Comparison of ENCODE assay signal across 1 cellular context in genomic region chr11:67240575-67241389, GRCh38.
TF ChIP-seq lines count a peak whose summit lies in the region.

No MANE protein-coding gene starts in this region.

TF ChIP-seq in HepG2, 621 proteins besides CTCF, POLR2A, EP300 and RAD21 (continued from another document and continues in another):
- TF ChIP-seq, protein P1, sequence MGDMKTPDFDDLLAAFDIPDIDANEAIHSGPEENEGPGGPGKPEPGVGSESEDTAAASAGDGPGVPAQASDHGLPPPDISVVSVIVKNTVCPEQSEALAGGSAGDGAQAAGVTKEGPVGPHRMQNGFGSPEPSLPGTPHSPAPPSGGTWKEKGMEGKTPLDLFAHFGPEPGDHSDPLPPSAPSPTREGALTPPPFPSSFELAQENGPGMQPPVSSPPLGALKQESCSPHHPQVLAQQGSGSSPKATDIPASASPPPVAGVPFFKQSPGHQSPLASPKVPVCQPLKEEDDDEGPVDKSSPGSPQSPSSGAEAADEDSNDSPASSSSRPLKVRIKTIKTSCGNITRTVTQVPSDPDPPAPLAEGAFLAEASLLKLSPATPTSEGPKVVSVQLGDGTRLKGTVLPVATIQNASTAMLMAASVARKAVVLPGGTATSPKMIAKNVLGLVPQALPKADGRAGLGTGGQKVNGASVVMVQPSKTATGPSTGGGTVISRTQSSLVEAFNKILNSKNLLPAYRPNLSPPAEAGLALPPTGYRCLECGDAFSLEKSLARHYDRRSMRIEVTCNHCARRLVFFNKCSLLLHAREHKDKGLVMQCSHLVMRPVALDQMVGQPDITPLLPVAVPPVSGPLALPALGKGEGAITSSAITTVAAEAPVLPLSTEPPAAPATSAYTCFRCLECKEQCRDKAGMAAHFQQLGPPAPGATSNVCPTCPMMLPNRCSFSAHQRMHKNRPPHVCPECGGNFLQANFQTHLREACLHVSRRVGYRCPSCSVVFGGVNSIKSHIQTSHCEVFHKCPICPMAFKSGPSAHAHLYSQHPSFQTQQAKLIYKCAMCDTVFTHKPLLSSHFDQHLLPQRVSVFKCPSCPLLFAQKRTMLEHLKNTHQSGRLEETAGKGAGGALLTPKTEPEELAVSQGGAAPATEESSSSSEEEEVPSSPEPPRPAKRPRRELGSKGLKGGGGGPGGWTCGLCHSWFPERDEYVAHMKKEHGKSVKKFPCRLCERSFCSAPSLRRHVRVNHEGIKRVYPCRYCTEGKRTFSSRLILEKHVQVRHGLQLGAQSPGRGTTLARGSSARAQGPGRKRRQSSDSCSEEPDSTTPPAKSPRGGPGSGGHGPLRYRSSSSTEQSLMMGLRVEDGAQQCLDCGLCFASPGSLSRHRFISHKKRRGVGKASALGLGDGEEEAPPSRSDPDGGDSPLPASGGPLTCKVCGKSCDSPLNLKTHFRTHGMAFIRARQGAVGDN (CRISPR knock-in tag; IDR thresholded peaks at IDR 0.05) = no peak
- no peak for TF ChIP-seq ZFP1 (CRISPR knock-in tag; IDR thresholded peaks at IDR 0.05)
- no peak for TF ChIP-seq HMG20A (CRISPR knock-in tag; IDR thresholded peaks at IDR 0.05; ENCODE audit: borderline replicate concordance)
- no peak for TF ChIP-seq PBX3 (CRISPR knock-in tag; IDR thresholded peaks at IDR 0.05; ENCODE audit: borderline replicate concordance)
- TF ChIP-seq HDAC2 (CRISPR knock-in tag; IDR thresholded peaks at IDR 0.05) = 0 out of 2 replicates have a peak, but pooled peaks have one; percentile 20
- TF ChIP-seq, protein P2, sequence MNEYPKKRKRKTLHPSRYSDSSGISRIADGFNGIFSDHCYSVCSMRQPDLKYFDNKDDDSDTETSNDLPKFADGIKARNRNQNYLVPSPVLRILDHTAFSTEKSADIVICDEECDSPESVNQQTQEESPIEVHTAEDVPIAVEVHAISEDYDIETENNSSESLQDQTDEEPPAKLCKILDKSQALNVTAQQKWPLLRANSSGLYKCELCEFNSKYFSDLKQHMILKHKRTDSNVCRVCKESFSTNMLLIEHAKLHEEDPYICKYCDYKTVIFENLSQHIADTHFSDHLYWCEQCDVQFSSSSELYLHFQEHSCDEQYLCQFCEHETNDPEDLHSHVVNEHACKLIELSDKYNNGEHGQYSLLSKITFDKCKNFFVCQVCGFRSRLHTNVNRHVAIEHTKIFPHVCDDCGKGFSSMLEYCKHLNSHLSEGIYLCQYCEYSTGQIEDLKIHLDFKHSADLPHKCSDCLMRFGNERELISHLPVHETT (CRISPR knock-in tag; conservative IDR thresholded peaks at IDR 0.05) = no peak
- TF ChIP-seq KMT2A (CRISPR knock-in tag; IDR thresholded peaks at IDR 0.05) = peak; percentile 35; the same call in 1 of the 2 replicates
- TF ChIP-seq ARID2 (CRISPR knock-in tag; IDR thresholded peaks at IDR 0.05; ENCODE audit: borderline replicate concordance) = 0 out of 2 replicates have a peak, but pooled peaks have one; percentile 46
- no peak for TF ChIP-seq ZNF644 (CRISPR knock-in tag; IDR thresholded peaks at IDR 0.05; ENCODE audit: low read depth)
- no peak for TF ChIP-seq MIXL1 (CRISPR knock-in tag; IDR thresholded peaks at IDR 0.05)
- TF ChIP-seq ZNF136 (CRISPR knock-in tag; IDR thresholded peaks at IDR 0.05; ENCODE audit: low read depth) = 0 out of 2 replicates have a peak, but pooled peaks have one; percentile 11
- TF ChIP-seq ZNF44 (CRISPR knock-in tag; IDR thresholded peaks at IDR 0.05) = no peak
- 0 out of 2 replicates have a peak, but pooled peaks have one; percentile 65 for TF ChIP-seq ZNF740 (CRISPR knock-in tag; IDR thresholded peaks at IDR 0.05)
- TF ChIP-seq STAT5B (CRISPR knock-in tag; IDR thresholded peaks at IDR 0.05) = no peak
- TF ChIP-seq MEIS2 (CRISPR knock-in tag; IDR thresholded peaks at IDR 0.05) = peak; percentile 23; the same call in 1 of the 2 replicates
- no peak for TF ChIP-seq SOX6 (IDR thresholded peaks at IDR 0.05)
- TF ChIP-seq SOX6 (CRISPR knock-in tag; IDR thresholded peaks at IDR 0.05) = peak; percentile 41; the same call in 1 of the 2 replicates
- TF ChIP-seq ASH2L (IDR thresholded peaks at IDR 0.05; ENCODE audit: insufficient read length, low read depth, low read length) = peak; percentile 25
- TF ChIP-seq, protein P3, sequence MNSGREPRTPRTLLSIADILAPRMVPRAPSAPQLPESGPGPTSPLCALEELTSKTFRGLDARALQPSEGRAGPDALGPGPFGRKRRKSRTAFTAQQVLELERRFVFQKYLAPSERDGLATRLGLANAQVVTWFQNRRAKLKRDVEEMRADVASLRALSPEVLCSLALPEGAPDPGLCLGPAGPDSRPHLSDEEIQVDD (CRISPR knock-in tag; IDR thresholded peaks at IDR 0.05; ENCODE audit: borderline replicate concordance) = no peak
- no peak for TF ChIP-seq NR1H2 (CRISPR knock-in tag; IDR thresholded peaks at IDR 0.05; ENCODE audit: borderline replicate concordance, low read depth)
- TF ChIP-seq THAP7 (CRISPR knock-in tag; IDR thresholded peaks at IDR 0.05) = no peak
- peak; percentile 61; the same call in 1 of the 2 replicates for TF ChIP-seq TARDBP (CRISPR knock-in tag; IDR thresholded peaks at IDR 0.05)
- TF ChIP-seq SETDB1 (CRISPR knock-in tag; IDR thresholded peaks at IDR 0.05; ENCODE audit: borderline replicate concordance) = no peak
- no peak for TF ChIP-seq POGZ (CRISPR knock-in tag; IDR thresholded peaks at IDR 0.05)
- peak; percentile 27; the same call in 1 of the 2 replicates for TF ChIP-seq ZSCAN31 (CRISPR knock-in tag; IDR thresholded peaks at IDR 0.05; ENCODE audit: low read depth)
- no peak for TF ChIP-seq ZNF253 (CRISPR knock-in tag; IDR thresholded peaks at IDR 0.05; ENCODE audit: borderline replicate concordance)
- TF ChIP-seq, protein P4, sequence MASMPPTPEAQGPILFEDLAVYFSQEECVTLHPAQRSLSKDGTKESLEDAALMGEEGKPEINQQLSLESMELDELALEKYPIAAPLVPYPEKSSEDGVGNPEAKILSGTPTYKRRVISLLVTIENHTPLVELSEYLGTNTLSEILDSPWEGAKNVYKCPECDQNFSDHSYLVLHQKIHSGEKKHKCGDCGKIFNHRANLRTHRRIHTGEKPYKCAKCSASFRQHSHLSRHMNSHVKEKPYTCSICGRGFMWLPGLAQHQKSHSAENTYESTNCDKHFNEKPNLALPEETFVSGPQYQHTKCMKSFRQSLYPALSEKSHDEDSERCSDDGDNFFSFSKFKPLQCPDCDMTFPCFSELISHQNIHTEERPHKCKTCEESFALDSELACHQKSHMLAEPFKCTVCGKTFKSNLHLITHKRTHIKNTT (CRISPR knock-in tag; IDR thresholded peaks at IDR 0.05) = no peak
- no peak for TF ChIP-seq DR1 (CRISPR knock-in tag; IDR thresholded peaks at IDR 0.05)
- TF ChIP-seq, protein P5, sequence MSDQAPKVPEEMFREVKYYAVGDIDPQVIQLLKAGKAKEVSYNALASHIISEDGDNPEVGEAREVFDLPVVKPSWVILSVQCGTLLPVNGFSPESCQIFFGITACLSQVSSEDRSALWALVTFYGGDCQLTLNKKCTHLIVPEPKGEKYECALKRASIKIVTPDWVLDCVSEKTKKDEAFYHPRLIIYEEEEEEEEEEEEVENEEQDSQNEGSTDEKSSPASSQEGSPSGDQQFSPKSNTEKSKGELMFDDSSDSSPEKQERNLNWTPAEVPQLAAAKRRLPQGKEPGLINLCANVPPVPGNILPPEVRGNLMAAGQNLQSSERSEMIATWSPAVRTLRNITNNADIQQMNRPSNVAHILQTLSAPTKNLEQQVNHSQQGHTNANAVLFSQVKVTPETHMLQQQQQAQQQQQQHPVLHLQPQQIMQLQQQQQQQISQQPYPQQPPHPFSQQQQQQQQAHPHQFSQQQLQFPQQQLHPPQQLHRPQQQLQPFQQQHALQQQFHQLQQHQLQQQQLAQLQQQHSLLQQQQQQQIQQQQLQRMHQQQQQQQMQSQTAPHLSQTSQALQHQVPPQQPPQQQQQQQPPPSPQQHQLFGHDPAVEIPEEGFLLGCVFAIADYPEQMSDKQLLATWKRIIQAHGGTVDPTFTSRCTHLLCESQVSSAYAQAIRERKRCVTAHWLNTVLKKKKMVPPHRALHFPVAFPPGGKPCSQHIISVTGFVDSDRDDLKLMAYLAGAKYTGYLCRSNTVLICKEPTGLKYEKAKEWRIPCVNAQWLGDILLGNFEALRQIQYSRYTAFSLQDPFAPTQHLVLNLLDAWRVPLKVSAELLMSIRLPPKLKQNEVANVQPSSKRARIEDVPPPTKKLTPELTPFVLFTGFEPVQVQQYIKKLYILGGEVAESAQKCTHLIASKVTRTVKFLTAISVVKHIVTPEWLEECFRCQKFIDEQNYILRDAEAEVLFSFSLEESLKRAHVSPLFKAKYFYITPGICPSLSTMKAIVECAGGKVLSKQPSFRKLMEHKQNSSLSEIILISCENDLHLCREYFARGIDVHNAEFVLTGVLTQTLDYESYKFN (CRISPR knock-in tag; conservative IDR thresholded peaks at IDR 0.05) = peak; percentile 61; the same call in 1 of the 2 replicates
- no peak for TF ChIP-seq ZNF703 (CRISPR knock-in tag; IDR thresholded peaks at IDR 0.05; ENCODE audit: borderline replicate concordance)
- TF ChIP-seq ZNF451 (CRISPR knock-in tag; IDR thresholded peaks at IDR 0.05) = no peak
- no peak for TF ChIP-seq ATM (IDR thresholded peaks at IDR 0.05; ENCODE audit: borderline replicate concordance)
- TF ChIP-seq DMAP1 (CRISPR knock-in tag; IDR thresholded peaks at IDR 0.05) = no peak; the same call in 1 of the 2 replicates
- TF ChIP-seq TOPORS (CRISPR knock-in tag; IDR thresholded peaks at IDR 0.05) = no peak
- TF ChIP-seq ZNF576 (CRISPR knock-in tag; IDR thresholded peaks at IDR 0.05) = no peak
- no peak for TF ChIP-seq CREM (IDR thresholded peaks at IDR 0.05)
- TF ChIP-seq CREM (CRISPR knock-in tag; IDR thresholded peaks at IDR 0.05) = no peak
- 0 out of 2 replicates have a peak, but pooled peaks have one; percentile 26 for TF ChIP-seq ZSCAN25 (CRISPR knock-in tag; IDR thresholded peaks at IDR 0.05)
- TF ChIP-seq, protein P6, sequence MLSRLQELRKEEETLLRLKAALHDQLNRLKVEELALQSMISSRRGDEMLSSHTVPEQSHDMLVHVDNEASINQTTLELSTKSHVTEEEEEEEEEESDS (CRISPR knock-in tag; IDR thresholded peaks at IDR 0.05; ENCODE audit: borderline replicate concordance) = 0 out of 2 replicates have a peak, but pooled peaks have one; percentile 70
- no peak for TF ChIP-seq ZFAT (CRISPR knock-in tag; conservative IDR thresholded peaks at IDR 0.05)
- TF ChIP-seq ZNF788 (CRISPR knock-in tag; IDR thresholded peaks at IDR 0.05; ENCODE audit: borderline replicate concordance) = peak; percentile 29; the same call in 1 of the 2 replicates
- TF ChIP-seq, protein P7, sequence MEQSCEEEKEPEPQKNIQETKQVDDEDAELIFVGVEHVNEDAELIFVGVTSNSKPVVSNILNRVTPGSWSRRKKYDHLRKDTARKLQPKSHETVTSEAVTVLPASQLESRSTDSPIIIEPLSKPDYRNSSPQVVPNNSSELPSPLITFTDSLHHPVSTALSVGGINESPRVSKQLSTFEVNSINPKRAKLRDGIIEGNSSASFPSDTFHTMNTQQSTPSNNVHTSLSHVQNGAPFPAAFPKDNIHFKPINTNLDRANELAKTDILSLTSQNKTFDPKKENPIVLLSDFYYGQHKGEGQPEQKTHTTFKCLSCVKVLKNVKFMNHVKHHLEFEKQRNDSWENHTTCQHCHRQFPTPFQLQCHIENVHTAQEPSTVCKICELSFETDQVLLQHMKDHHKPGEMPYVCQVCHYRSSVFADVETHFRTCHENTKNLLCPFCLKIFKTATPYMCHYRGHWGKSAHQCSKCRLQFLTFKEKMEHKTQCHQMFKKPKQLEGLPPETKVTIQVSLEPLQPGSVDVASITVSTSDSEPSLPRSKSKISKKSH (CRISPR knock-in tag; IDR thresholded peaks at IDR 0.05; ENCODE audit: borderline replicate concordance) = no peak
- no peak for TF ChIP-seq ZNF205 (CRISPR knock-in tag; IDR thresholded peaks at IDR 0.05)
- TF ChIP-seq, protein P8, sequence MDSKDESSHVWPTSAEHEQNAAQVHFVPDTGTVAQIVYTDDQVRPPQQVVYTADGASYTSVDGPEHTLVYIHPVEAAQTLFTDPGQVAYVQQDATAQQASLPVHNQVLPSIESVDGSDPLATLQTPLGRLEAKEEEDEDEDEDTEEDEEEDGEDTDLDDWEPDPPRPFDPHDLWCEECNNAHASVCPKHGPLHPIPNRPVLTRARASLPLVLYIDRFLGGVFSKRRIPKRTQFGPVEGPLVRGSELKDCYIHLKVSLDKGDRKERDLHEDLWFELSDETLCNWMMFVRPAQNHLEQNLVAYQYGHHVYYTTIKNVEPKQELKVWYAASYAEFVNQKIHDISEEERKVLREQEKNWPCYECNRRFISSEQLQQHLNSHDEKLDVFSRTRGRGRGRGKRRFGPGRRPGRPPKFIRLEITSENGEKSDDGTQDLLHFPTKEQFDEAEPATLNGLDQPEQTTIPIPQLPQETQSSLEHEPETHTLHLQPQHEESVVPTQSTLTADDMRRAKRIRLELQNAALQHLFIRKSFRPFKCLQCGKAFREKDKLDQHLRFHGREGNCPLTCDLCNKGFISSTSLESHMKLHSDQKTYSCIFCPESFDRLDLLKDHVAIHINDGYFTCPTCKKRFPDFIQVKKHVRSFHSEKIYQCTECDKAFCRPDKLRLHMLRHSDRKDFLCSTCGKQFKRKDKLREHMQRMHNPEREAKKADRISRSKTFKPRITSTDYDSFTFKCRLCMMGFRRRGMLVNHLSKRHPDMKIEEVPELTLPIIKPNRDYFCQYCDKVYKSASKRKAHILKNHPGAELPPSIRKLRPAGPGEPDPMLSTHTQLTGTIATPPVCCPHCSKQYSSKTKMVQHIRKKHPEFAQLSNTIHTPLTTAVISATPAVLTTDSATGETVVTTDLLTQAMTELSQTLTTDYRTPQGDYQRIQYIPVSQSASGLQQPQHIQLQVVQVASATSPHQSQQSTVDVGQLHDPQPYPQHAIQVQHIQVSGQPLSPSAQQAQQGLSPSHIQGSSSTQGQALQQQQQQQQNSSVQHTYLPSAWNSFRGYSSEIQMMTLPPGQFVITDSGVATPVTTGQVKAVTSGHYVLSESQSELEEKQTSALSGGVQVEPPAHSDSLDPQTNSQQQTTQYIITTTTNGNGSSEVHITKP (CRISPR knock-in tag; IDR thresholded peaks at IDR 0.05; ENCODE audit: low read depth) = no peak; the same call in 1 of the 2 replicates
- TF ChIP-seq MYNN (CRISPR knock-in tag; IDR thresholded peaks at IDR 0.05; ENCODE audit: low read depth) = no peak
